Comparison of ENCODE assay signal across 2 cellular contexts in the genomic region with DNA sequence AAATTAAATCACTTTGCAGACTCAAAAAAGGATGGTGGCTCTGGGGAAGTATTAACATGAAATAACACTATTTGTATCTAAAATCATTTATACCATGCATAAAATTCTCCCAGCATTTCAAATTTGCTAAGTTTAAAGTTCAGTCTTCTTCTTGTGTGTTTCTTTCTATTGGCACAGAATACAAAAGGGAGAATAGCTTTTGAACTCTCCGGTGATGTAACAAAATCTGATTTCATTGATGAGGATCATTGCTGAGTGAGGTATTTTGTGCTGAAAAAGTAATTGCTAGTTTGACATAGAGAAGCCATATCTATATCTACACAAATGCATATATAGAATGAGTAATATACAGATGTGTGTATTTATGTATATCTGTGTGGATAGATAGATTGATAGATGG.
TF ChIP-seq lines count a peak whose summit lies in the region.

No MANE protein-coding gene starts in this region.

TF ChIP-seq in liver, 16 proteins besides CTCF, POLR2A, EP300 and RAD21 (continued from another document):
- no peak for TF ChIP-seq REST (IDR thresholded peaks at IDR 0.05)
- no peak for TF ChIP-seq GABPA (IDR thresholded peaks at IDR 0.05 in 1 of 2, conservative IDR thresholded peaks at IDR 0.05 in 1 of 2)
- peak; percentile 24 for TF ChIP-seq HNF4G (IDR thresholded peaks at IDR 0.05)
- peak; percentile 18 for TF ChIP-seq SP1 (IDR thresholded peaks at IDR 0.05)
- TF ChIP-seq HNF4A (conservative IDR thresholded peaks at IDR 0.05): peak; percentile 67 to 74
- TF ChIP-seq, protein P1, sequence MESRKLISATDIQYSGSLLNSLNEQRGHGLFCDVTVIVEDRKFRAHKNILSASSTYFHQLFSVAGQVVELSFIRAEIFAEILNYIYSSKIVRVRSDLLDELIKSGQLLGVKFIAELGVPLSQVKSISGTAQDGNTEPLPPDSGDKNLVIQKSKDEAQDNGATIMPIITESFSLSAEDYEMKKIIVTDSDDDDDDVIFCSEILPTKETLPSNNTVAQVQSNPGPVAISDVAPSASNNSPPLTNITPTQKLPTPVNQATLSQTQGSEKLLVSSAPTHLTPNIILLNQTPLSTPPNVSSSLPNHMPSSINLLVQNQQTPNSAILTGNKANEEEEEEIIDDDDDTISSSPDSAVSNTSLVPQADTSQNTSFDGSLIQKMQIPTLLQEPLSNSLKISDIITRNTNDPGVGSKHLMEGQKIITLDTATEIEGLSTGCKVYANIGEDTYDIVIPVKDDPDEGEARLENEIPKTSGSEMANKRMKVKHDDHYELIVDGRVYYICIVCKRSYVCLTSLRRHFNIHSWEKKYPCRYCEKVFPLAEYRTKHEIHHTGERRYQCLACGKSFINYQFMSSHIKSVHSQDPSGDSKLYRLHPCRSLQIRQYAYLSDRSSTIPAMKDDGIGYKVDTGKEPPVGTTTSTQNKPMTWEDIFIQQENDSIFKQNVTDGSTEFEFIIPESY (IDR thresholded peaks at IDR 0.05): no peak
- TF ChIP-seq YY1 (IDR thresholded peaks at IDR 0.05): no peak
- no peak for TF ChIP-seq MAX (IDR thresholded peaks at IDR 0.05)
- TF ChIP-seq JUND (IDR thresholded peaks at IDR 0.05): no peak
- TF ChIP-seq TAF1 (conservative IDR thresholded peaks at IDR 0.05): no peak
- TF ChIP-seq NR2F2 (IDR thresholded peaks at IDR 0.05): no peak
- peak; percentile 79 for TF ChIP-seq ATF3 (IDR thresholded peaks at IDR 0.05)
TF ChIP-seq in liver: peak in this region for 5.

TF ChIP-seq in HepG2, 621 proteins besides CTCF, POLR2A, EP300 and RAD21 (continued from another document):
- TF ChIP-seq, protein P2, sequence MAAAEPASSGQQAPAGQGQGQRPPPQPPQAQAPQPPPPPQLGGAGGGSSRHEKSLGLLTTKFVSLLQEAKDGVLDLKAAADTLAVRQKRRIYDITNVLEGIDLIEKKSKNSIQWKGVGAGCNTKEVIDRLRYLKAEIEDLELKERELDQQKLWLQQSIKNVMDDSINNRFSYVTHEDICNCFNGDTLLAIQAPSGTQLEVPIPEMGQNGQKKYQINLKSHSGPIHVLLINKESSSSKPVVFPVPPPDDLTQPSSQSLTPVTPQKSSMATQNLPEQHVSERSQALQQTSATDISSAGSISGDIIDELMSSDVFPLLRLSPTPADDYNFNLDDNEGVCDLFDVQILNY (CRISPR knock-in tag; conservative IDR thresholded peaks at IDR 0.05): no peak
TF ChIP-seq in HepG2: peak in this region for 0.
